Comparison of ENCODE assay signal across 21 cellular contexts in genomic region chr12:52552055-52552454, GRCh38. TPM values are rescaled to one million over a fixed set of nuclear protein-coding genes. Genes with fewer than 3 reads are reported as not detected.
A peak's percentile ranks its signal among the peaks of the same experiment; 100 is the strongest.
DNase-seq lines count a peak whose midpoint lies in the region; ATAC-seq and TF ChIP-seq lines count a peak whose summit lies in the region.
"Had no signal": no experiment of that assay in that cellular context is flagged by ENCODE, and none has a peak within 500 bp of the region (broad histone marks: within the 10 kb centered on the region; RNA-seq: fewer than 3 reads in every experiment).

No MANE protein-coding gene starts in this region.

- H3K27me3 ChIP-seq in right cardiac atrium (ENCODE audit: control insufficient read depth, insufficient read depth): no peaks in the 10 kb centered on the region
- peaks cover 0 to 2% (median 0%) of the 10 kb centered on the region in 9 donors for H3K27me3 ChIP-seq in heart left ventricle
- H3K27me3 ChIP-seq in osteoblast (ENCODE audit: insufficient read depth, low read length): peaks cover 50% of the 10 kb centered on the region
- H3K27me3 ChIP-seq in thyroid gland: no peaks in the 10 kb centered on the region
- H3K27me3 ChIP-seq: BLaER1 treated with 17β-estradiol and CSF1 and Interleukin-3, amounts not matched to agents 10 nM and 100 nM had no signal

- no peaks in the 10 kb centered on the region for H3K79me2 ChIP-seq in osteoblast (ENCODE audit: insufficient read depth, low read length)

- H3K4me1 ChIP-seq in right cardiac atrium (ENCODE audit: control insufficient read depth, insufficient read depth, low read length) (no peaks in the 10 kb centered on the region), heart left ventricle (peaks cover 0 to 14% (median 9%) of the 10 kb centered on the region in 12 donors), osteoblast (ENCODE audit: insufficient read depth, low read length) (no peaks in the 10 kb centered on the region), thyroid gland (peaks cover 6 to 19% of the 10 kb centered on the region in 2 donors)

- intact Hi-C loops in right cardiac atrium (cut with DNase I): no loop called here
- intact Hi-C loops in heart left ventricle (cut with DNase I): no loop called here
- intact Hi-C loops in thyroid gland (cut with DNase I): no loop called here

- in situ Hi-C loops in ACHN (cut with HindIII; ENCODE audit: low pct_ligation_motif_present, low pct_unique_long_range_greater_than_20kb, low sequenced_read_pairs): no loop called here

- H3K36me3 ChIP-seq in heart left ventricle (no peaks in the 10 kb centered on the region), osteoblast (ENCODE audit: insufficient read depth, low read length) (no peaks in the 10 kb centered on the region), thyroid gland (no peaks in the 10 kb centered on the region)
- H3K36me3 ChIP-seq: BLaER1 treated with 17β-estradiol and CSF1 and Interleukin-3, amounts not matched to agents 10 nM and 100 nM had no signal

- 57% methylated on average over 5 of the region's 5 CpGs for WGBS in right cardiac atrium
- WGBS in heart left ventricle, 4 donors: 74 to 82% (median 81%) methylated on average over 4 to 5 of the region's 5 CpGs
- WGBS in thyroid gland, 2 donors: 17 to 42% methylated on average over 3 to 5 of the region's 5 CpGs

- TF ChIP-seq CTCF in heart left ventricle (IDR thresholded peaks at IDR 0.05) (no peak), osteoblast (IDR thresholded peaks at IDR 0.05; ENCODE audit: extremely low read depth, low read depth, low read length) (no peak), thyroid gland (IDR thresholded peaks at IDR 0.05) (no peak)

- no peak overlapping the region for H3K4me2 ChIP-seq in osteoblast (ENCODE audit: insufficient read depth, low read length)
- H3K4me2 ChIP-seq: A549; BLaER1 treated with 17β-estradiol and CSF1 and Interleukin-3, amounts not matched to agents 10 nM and 100 nM had no signal

- H3K9me3 ChIP-seq in right cardiac atrium (ENCODE audit: control insufficient read depth, low read length): no peaks in the 10 kb centered on the region
- no peaks in the 10 kb centered on the region for H3K9me3 ChIP-seq in heart left ventricle
- no peaks in the 10 kb centered on the region for H3K9me3 ChIP-seq in osteoblast (ENCODE audit: low read depth, low read length)
- H3K9me3 ChIP-seq in thyroid gland: no peaks in the 10 kb centered on the region
- H3K9me3 ChIP-seq: A549; BLaER1 treated with 17β-estradiol and CSF1 and Interleukin-3, amounts not matched to agents 10 nM and 100 nM had no signal

- H4K20me1 ChIP-seq in osteoblast (ENCODE audit: insufficient read depth, low read length): peaks cover 3% of the 10 kb centered on the region
- H4K20me1 ChIP-seq: BLaER1 treated with 17β-estradiol and CSF1 and Interleukin-3, amounts not matched to agents 10 nM and 100 nM had no signal

- no peak overlapping the region for H2AFZ ChIP-seq in osteoblast (ENCODE audit: low read length)

- no peak for TF ChIP-seq POLR2A in heart left ventricle (IDR thresholded peaks at IDR 0.05)
- TF ChIP-seq POLR2A in thyroid gland (IDR thresholded peaks at IDR 0.05): no peak

- H3K27ac ChIP-seq in right cardiac atrium (ENCODE audit: low read length) (no peak overlapping the region), heart left ventricle (no peak overlapping the region), osteoblast (ENCODE audit: low read depth, low read length) (no peak overlapping the region), thyroid gland (no peak overlapping the region)
- H3K27ac ChIP-seq: A549; BLaER1 treated with 17β-estradiol and CSF1 and Interleukin-3, amounts not matched to agents 10 nM and 100 nM had no signal

- DNase-seq in right cardiac atrium: peak in 2 of 3 donors; percentile 72 to 77
- no peak for DNase-seq in heart left ventricle
- DNase-seq in globus pallidus (ENCODE audit: low spot score): peak; percentile 26
- DNase-seq in osteoblast (ENCODE audit: insufficient read length, low spot score, missing footprints): peak; percentile 38
- peak; percentile 88 to 91 for DNase-seq in thyroid gland
- DNase-seq in cerebellar nuclear complex (lab: John Stamatoyannopoulos, UW): no peak
- DNase-seq in ACHN: no peak
- DNase-seq in AML-193 (lab: John Stamatoyannopoulos, UW): no peak
- DNase-seq: CD4-positive, alpha-beta memory T cell; GDM1; Kasumi-1; MM.1S; NCI-H1048; NCI-H1417 treated with DMSO at 0.1 percent for 48 hours; NCI-H187; NCI-H446; NCI-H526; SHP77 had no signal

- ATAC-seq in right cardiac atrium: peak in 1 of 2 donors; percentile 39
- no peak for ATAC-seq in heart left ventricle
- ATAC-seq: A549 had no signal

- no peak overlapping the region for H3K4me3 ChIP-seq in right cardiac atrium (ENCODE audit: low read length)
- H3K4me3 ChIP-seq in heart left ventricle: no peak overlapping the region
- H3K4me3 ChIP-seq in osteoblast (ENCODE audit: insufficient read depth, low read length): no peak overlapping the region
- H3K4me3 ChIP-seq in thyroid gland (replicated peaks in 1 of 3): no peak overlapping the region
- H3K4me3 ChIP-seq: A549; BLaER1 treated with 17β-estradiol and CSF1 and Interleukin-3, amounts not matched to agents 10 nM and 100 nM had no signal

RNA-seq across cellular contexts. Expression of gene KRT71, which starts 0.9 kb away (rescaled TPM):
- total RNA-seq in right cardiac atrium (not detected), heart left ventricle (not detected), osteoblast (not detected in 2 replicates), thyroid gland (not detected)
- polyA plus RNA-seq in right cardiac atrium (not detected), heart left ventricle (not detected)
- total RNA-seq: CD4-positive, alpha-beta memory T cell; H4 had no signal
- polyA plus RNA-seq: A549; CD4-positive, alpha-beta memory T cell had no signal

RNA-seq across cellular contexts. Expression of gene KRT74, which starts 21.6 kb away (rescaled TPM):
- total RNA-seq in right cardiac atrium (1 to 10 TPM in 2 of 4 donors, under 1 TPM in 2; 0.47 to 2.2 (median 1.2) TPM), heart left ventricle (not detected), osteoblast (not detected in 2 replicates), thyroid gland (not detected)
- polyA plus RNA-seq in right cardiac atrium (0.14 TPM), heart left ventricle (not detected)
- total RNA-seq: CD4-positive, alpha-beta memory T cell; H4 had no signal
- polyA plus RNA-seq: A549; CD4-positive, alpha-beta memory T cell had no signal

RNA-seq across cellular contexts. Expression of gene KRT5, which starts 31.9 kb away (rescaled TPM):
- total RNA-seq in right cardiac atrium (not detected), heart left ventricle (1 to 10 TPM in 1 of 9 donors, not detected in 8; 3.4 TPM), osteoblast (0.36 TPM in 1 of 2 replicates, not detected in the other), thyroid gland (1 to 10 TPM in 1 of 4 donors, not detected in 3; 1.4 TPM)
- polyA plus RNA-seq in right cardiac atrium (0.07 TPM), heart left ventricle (under 1 TPM in 1 of 2 donors, not detected in 1; 0.40 TPM)
- total RNA-seq: CD4-positive, alpha-beta memory T cell; H4 had no signal
- polyA plus RNA-seq: CD4-positive, alpha-beta memory T cell had no signal

RNA-seq across cellular contexts. Expression of gene KRT72, which starts 49.2 kb away (rescaled TPM):
- total RNA-seq in right cardiac atrium: not detected
- polyA plus RNA-seq in right cardiac atrium: not detected
- total RNA-seq in heart left ventricle: not detected
- not detected for polyA plus RNA-seq in heart left ventricle
- not detected in 2 replicates for total RNA-seq in osteoblast
- total RNA-seq in thyroid gland: not detected
- total RNA-seq: H4 had no signal
- polyA plus RNA-seq: A549; CD4-positive, alpha-beta memory T cell had no signal

RNA-seq across cellular contexts. Expression of gene KRT6A, which starts 59.0 kb away (rescaled TPM):
- total RNA-seq in right cardiac atrium: not detected
- polyA plus RNA-seq in right cardiac atrium: not detected
- under 1 TPM in 1 of 9 donors, not detected in 8; 0.11 TPM for total RNA-seq in heart left ventricle
- under 1 TPM in 1 of 2 donors, not detected in 1; 0.03 TPM for polyA plus RNA-seq in heart left ventricle
- total RNA-seq in osteoblast: under 0.01 and 0.72 TPM in 2 replicates
- under 1 TPM in 1 of 4 donors, not detected in 3; 0.27 TPM for total RNA-seq in thyroid gland
- total RNA-seq: CD4-positive, alpha-beta memory T cell; H4 had no signal
- polyA plus RNA-seq: CD4-positive, alpha-beta memory T cell had no signal

Comparison
In these comparisons a context has a peak if more than half of its experiments do, and no peak if none do; other contexts are left out.
1. DNase-seq: peak in right cardiac atrium (2 of 3), globus pallidus (single experiment), osteoblast (single experiment) and thyroid gland (2 of 2); none in heart left ventricle (0 of 5), cerebellar nuclear complex (0 of 2), ACHN (single experiment) and AML-193 (0 of 2).